21 cellular contexts compared by ENCODE assay signal in genomic region chr1:75396745-75397144, GRCh38.
DNase-seq lines count a peak whose midpoint lies in the region; ATAC-seq and TF ChIP-seq lines count a peak whose summit lies in the region.
"Had no signal": no experiment of that assay in that cellular context is flagged by ENCODE, and none has a peak within 500 bp of the region (broad histone marks: within the 10 kb centered on the region; RNA-seq: fewer than 3 reads in every experiment).

No MANE protein-coding gene starts in this region.

- no peak for DNase-seq in MCF 10A (ENCODE audit: unreplicated experiment)
- DNase-seq in breast epithelium (ENCODE audit: low spot score in 2 of 2): no peak
- no peak for DNase-seq in RWPE2 (ENCODE audit: low spot score)
- no peak for DNase-seq in natural killer cell
- DNase-seq in activated naive CD4-positive, alpha-beta T cell treated with Interleukin-2 at 50 U/mL for 16 hours: no peak
- DNase-seq: CD4-positive, CD25-positive, alpha-beta regulatory T cell; DMS153; DND-41; KBM-7; NCI-H1092 treated with DMSO at 0.1 percent for 48 hours; NCI-H1436; NCI-H187; NCI-H2081 treated with DMSO at 0.1 percent for 48 hours; NCI-H524; NCI-H748 treated with DMSO at 0.1 percent for 48 hours; RPMI8226; SHP77 had no signal

- BruUV-seq in MCF 10A (replicated peaks; lab: Mats Ljungman, UMichigan): no TSS peak

- H3K27me3 ChIP-seq in breast epithelium (no peaks in the 10 kb centered on the region), RWPE2 (ENCODE audit: insufficient read depth, poor library complexity, severe bottlenecking) (no peaks in the 10 kb centered on the region)
- H3K27me3 ChIP-seq: BLaER1 had no signal

- POLR2A ChIA-PET in MCF 10A (lab: Yijun Ruan, JAX): interaction anchor here (0.6 to 1.7 kb wide), 4 partner anchors 21 to 329 kb away, joined by 3 to 6 read pairs (median 3); no protein-coding TSS in a partner anchor

- no peak for TF ChIP-seq POLR2A in breast epithelium (IDR thresholded peaks at IDR 0.05)

- H3K9me3 ChIP-seq in breast epithelium (peaks cover 0 to 5% of the 10 kb centered on the region in 2 donors), RWPE2 (ENCODE audit: severe bottlenecking) (no peaks in the 10 kb centered on the region)

- H3K4me3 Mint-ChIP-seq in MCF 10A (ENCODE audit: unreplicated experiment) (no peak overlapping the region), natural killer cell (no peak overlapping the region)

- intact Hi-C loops in MCF 10A (cut with micrococcal nuclease): no loop called here
- intact Hi-C loops in breast epithelium (cut with DNase I; ENCODE audit: low total_unique reads): no loop called here
- intact Hi-C loops in natural killer cell (cut with micrococcal nuclease): no loop called here

- TF ChIP-seq CTCF in MCF 10A (IDR thresholded peaks at IDR 0.05; ENCODE audit: unreplicated experiment) (no peak), breast epithelium (IDR thresholded peaks at IDR 0.05) (no peak), RWPE2 (IDR thresholded peaks at IDR 0.05; ENCODE audit: poor library complexity, severe bottlenecking) (no peak), natural killer cell (IDR thresholded peaks at IDR 0.05) (no peak)

- H3K27ac Mint-ChIP-seq in MCF 10A (ENCODE audit: low read depth, unreplicated experiment): peak overlapping the region; percentile 43
- no peak overlapping the region for H3K27ac Mint-ChIP-seq in natural killer cell
- H3K27ac Mint-ChIP-seq: CD4-positive, CD25-positive, alpha-beta regulatory T cell had no signal

- H3K4me1 Mint-ChIP-seq in MCF 10A (ENCODE audit: insufficient read depth, unreplicated experiment) (no peaks in the 10 kb centered on the region), natural killer cell (no peaks in the 10 kb centered on the region)
- H3K4me1 Mint-ChIP-seq: CD4-positive, CD25-positive, alpha-beta regulatory T cell had no signal

- ATAC-seq in HG02610 (IDR thresholded peaks at IDR 0.05; ENCODE audit: unreplicated experiment) (peak; percentile 43), RWPE2 (ENCODE audit: low read depth) (peak; percentile 29; the same call in 1 of the 3 replicates), HG03135 (IDR thresholded peaks at IDR 0.05; ENCODE audit: unreplicated experiment) (no peak), GM21786 (IDR thresholded peaks at IDR 0.05; ENCODE audit: unreplicated experiment) (no peak), natural killer cell (no peak)

- CTCF ChIA-PET in MCF 10A (lab: Yijun Ruan, JAX): no interaction called here

- H3K36me3 ChIP-seq in breast epithelium (no peaks in the 10 kb centered on the region), RWPE2 (ENCODE audit: low read depth) (no peaks in the 10 kb centered on the region)
- H3K36me3 ChIP-seq: BLaER1 had no signal

- H3K9me3 Mint-ChIP-seq in MCF 10A (ENCODE audit: unreplicated experiment) (peaks cover 10% of the 10 kb centered on the region), natural killer cell (peaks cover 16 to 17% of the 10 kb centered on the region in 2 donors)

- H3K27ac ChIP-seq in breast epithelium (no peak overlapping the region), RWPE2 (ENCODE audit: poor library complexity, severe bottlenecking) (no peak overlapping the region)
- H3K27ac ChIP-seq: BLaER1 had no signal

- H3K27me3 Mint-ChIP-seq in MCF 10A (ENCODE audit: insufficient read depth, unreplicated experiment): no peaks in the 10 kb centered on the region
- H3K27me3 Mint-ChIP-seq in natural killer cell (ENCODE audit: low read depth in 2 of 2): no peaks in the 10 kb centered on the region

- H3K36me3 Mint-ChIP-seq in MCF 10A (ENCODE audit: insufficient read depth, unreplicated experiment) (no peaks in the 10 kb centered on the region), natural killer cell (no peaks in the 10 kb centered on the region)
- H3K36me3 Mint-ChIP-seq: CD4-positive, CD25-positive, alpha-beta regulatory T cell had no signal

- H3K4me1 ChIP-seq in breast epithelium (no peaks in the 10 kb centered on the region), RWPE2 (ENCODE audit: insufficient read depth, poor library complexity, severe bottlenecking) (no peaks in the 10 kb centered on the region)

- H3K4me3 ChIP-seq in breast epithelium (no peak overlapping the region), RWPE2 (ENCODE audit: severe bottlenecking) (no peak overlapping the region)
- H3K4me3 ChIP-seq: BLaER1 had no signal

Comparison
In these comparisons a context has a peak if more than half of its experiments do, and no peak if none do; other contexts are left out.
1. ATAC-seq: peak in HG02610 (single experiment) and RWPE2 (single experiment); none in HG03135 (single experiment), GM21786 (single experiment) and natural killer cell (0 of 3).